In genomic region chr15:52020253-52021085, GRCh38 we compare ENCODE assay signal across 8 cellular contexts. TPM values are rescaled to one million over a fixed set of nuclear protein-coding genes. Genes with fewer than 3 reads are reported as not detected.
A peak's percentile ranks its signal among the peaks of the same experiment; 100 is the strongest.
DNase-seq lines count a peak whose midpoint lies in the region; ATAC-seq and TF ChIP-seq lines count a peak whose summit lies in the region.

No MANE protein-coding gene starts in this region.

- peaks cover 25% of the 10 kb centered on the region for H3K4me1 ChIP-seq in muscle layer of colon (ENCODE audit: insufficient read depth, low read length)

- H3K9ac ChIP-seq in muscle layer of colon (ENCODE audit: low read length): peak overlapping the region; percentile 94

- H3K27me3 ChIP-seq in dorsolateral prefrontal cortex: no peaks in the 10 kb centered on the region
- no peaks in the 10 kb centered on the region for H3K27me3 ChIP-seq in muscle layer of colon (ENCODE audit: control insufficient read depth in 1 of 2, insufficient read depth in 2 of 2, low read length in 2 of 2)

- TF ChIP-seq CTCF in dorsolateral prefrontal cortex (IDR thresholded peaks at IDR 0.05 in 54 of 56, conservative IDR thresholded peaks at IDR 0.05 in 2 of 56; ENCODE audit: low read depth in 1 of 56, partially characterized antibody in 56 of 56): peak in 4 of 56 donors; percentile 1 to 6 (median 3)

- no peaks in the 10 kb centered on the region for H3K36me3 ChIP-seq in muscle layer of colon (ENCODE audit: insufficient read depth, low read length)

- H3K9me3 ChIP-seq in muscle layer of colon (ENCODE audit: low read length): no peaks in the 10 kb centered on the region

- H3K27ac ChIP-seq in dorsolateral prefrontal cortex (peak overlapping the region; percentile 69 to 99 (median 97)), muscle layer of colon (ENCODE audit: low read depth, low read length) (peak overlapping the region; percentile 87)

- peak overlapping the region; percentile 59 to 90 (median 79) for H3K4me3 ChIP-seq in dorsolateral prefrontal cortex
- peak overlapping the region; percentile 67 to 100 for H3K4me3 ChIP-seq in muscle layer of colon (ENCODE audit: low read depth in 1 of 2, low read length in 2 of 2)

- no peak for ATAC-seq in activated CD4-positive, CD25-positive, alpha-beta regulatory T cell treated with anti-CD3 and anti-CD28 coated beads, Interleukin-2, amount 50 U/mL, for 24 hours
- no peak for ATAC-seq in HG03571 (IDR thresholded peaks at IDR 0.05; ENCODE audit: unreplicated experiment)
- ATAC-seq in HG02870 (IDR thresholded peaks at IDR 0.05; ENCODE audit: unreplicated experiment): no peak

- DNase-seq in DMS 273 (lab: John Stamatoyannopoulos, UW; ENCODE audit: unreplicated experiment): peak; percentile 59
- no peak for DNase-seq in DMS 273 treated with DMSO at 0.1 percent for 48 hours (lab: John Stamatoyannopoulos, UW)
- DNase-seq in OCI-M1 (lab: John Stamatoyannopoulos, UW): peak; percentile 81
- DNase-seq in dorsolateral prefrontal cortex: no peak

- intact Hi-C loops in dorsolateral prefrontal cortex (cut with DNase I): loop anchor here (2.0 to 5.0 kb wide), 2 partner anchors 22 to 162 kb away; no protein-coding TSS in a partner anchor

RNA-seq across cellular contexts. Expression of gene MAPK6, which starts 1.4 kb away (rescaled TPM):
- total RNA-seq in dorsolateral prefrontal cortex: 10 to 100 TPM; 35.9 to 84.3 (median 57.8) TPM

RNA-seq across cellular contexts. Expression of gene LEO1, which starts 48.9 kb away (rescaled TPM):
- 10 to 100 TPM; 14.3 to 35.5 (median 23.9) TPM for total RNA-seq in dorsolateral prefrontal cortex

Comparison
In these comparisons a context has a peak if more than half of its experiments do, and no peak if none do; other contexts are left out.
1. DNase-seq: peak in DMS 273 (single experiment) and OCI-M1 (single experiment); none in DMS 273 treated with DMSO at 0.1 percent for 48 hours (single experiment) and dorsolateral prefrontal cortex (0 of 10).